Comparison of ENCODE assay signal across 25 cellular contexts in the genomic region with DNA sequence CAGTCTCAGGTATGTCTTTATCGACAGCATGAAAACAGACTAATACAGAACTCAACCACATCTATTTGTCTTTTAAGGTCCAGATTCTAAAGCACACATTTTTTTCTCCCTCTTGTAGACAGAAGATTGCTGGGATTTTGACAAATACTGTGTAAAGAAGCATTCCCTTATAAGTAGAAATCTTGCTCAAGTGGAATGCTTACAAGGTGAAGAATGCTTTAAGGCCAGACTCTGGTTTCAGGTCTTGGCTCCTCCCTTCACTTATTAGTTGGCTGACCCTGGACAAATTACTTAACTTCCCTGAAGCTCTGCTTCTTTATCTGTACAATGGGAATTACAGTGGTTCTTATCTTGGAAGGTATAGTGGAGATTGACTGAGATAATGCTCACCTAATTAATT.
"Had no signal": no experiment of that assay in that cellular context is flagged by ENCODE, and none has a peak within 500 bp of the region (broad histone marks: within the 10 kb centered on the region; RNA-seq: fewer than 3 reads in every experiment).

No MANE protein-coding gene starts in this region.

- ATAC-seq: stimulated activated effector memory CD8-positive, alpha-beta T cell treated with anti-CD3 and anti-CD28 coated beads, Interleukin-12 subunit alpha, Interleukin-12 subunit beta, amount 100 ng/mL, for 72 hours; stimulated activated memory B cell treated with anti-CD40 and anti-IgM and Interleukin-4, amounts not matched to agents 10 μg/mL and 1 μg/mL and 100 μg/mL, for 72 hours; stimulated activated naive B cell treated with anti-CD40 and anti-IgM and Interleukin-4, amounts not matched to agents 10 μg/mL and 1 μg/mL and 100 μg/mL, for 72 hours; stimulated activated naive CD8-positive, alpha-beta T cell treated with anti-CD3 and anti-CD28 coated beads, Interleukin-15, amount 100 ng/mL, for 72 hours; stimulated activated naive CD8-positive, alpha-beta T cell treated with anti-CD3 and anti-CD28 coated beads, Interleukin-15, Interleukin-2, amounts not matched to agents 100 U/mL and 50 U/mL, for 24 hours had no signal

- DNase-seq: stimulated activated CD4-positive, alpha-beta T cell treated with anti-CD3 and anti-CD28 coated beads, Interleukin-2, amount 100 ng/mL, for 48 hours; stimulated activated CD4-positive, alpha-beta T cell treated with anti-CD3 and anti-CD28 coated beads, Interleukin-4, amount 100 ng/mL, for 1 hour; stimulated activated CD4-positive, alpha-beta T cell treated with anti-CD3 and anti-CD28 coated beads, Interleukin-4, amount 100 ng/mL, for 24 hours; stimulated activated CD4-positive, alpha-beta T cell treated with anti-CD3 and anti-CD28 coated beads, Interleukin-4, amount 100 ng/mL, for 4 hours; stimulated activated CD8-positive, alpha-beta memory T cell treated with anti-CD3 and anti-CD28 coated beads, Interleukin-4, amount 100 ng/mL, for 48 hours; stimulated activated naive B cell treated with anti-CD40 and anti-IgM and Interleukin-4, amounts not matched to agents 10 μg/mL and 1 μg/mL and 100 μg/mL, for 72 hours; stimulated activated naive CD4-positive, alpha-beta T cell; stimulated activated naive CD4-positive, alpha-beta T cell treated with Interleukin-2 at 50 U/mL for 16 hours; stimulated activated naive CD8-positive, alpha-beta T cell treated with anti-CD3 and anti-CD28 coated beads, Interleukin-15, amount 100 ng/mL, for 72 hours; stimulated activated naive CD8-positive, alpha-beta T cell treated with anti-CD3 and anti-CD28 coated beads, Interleukin-15, Interleukin-2, amounts not matched to agents 100 U/mL and 50 U/mL, for 24 hours; stomach; substantia nigra; testis; thyroid gland; tibial artery; transverse colon; upper lobe of left lung; upper lobe of right lung; uterus had no signal

- H3K36me3 ChIP-seq: stomach, suprapubic skin, thoracic aorta, thyroid gland, tibial artery, tibial nerve, transverse colon, upper lobe of left lung, upper lobe of right lung, uterus, vagina had no signal

- H3K9me3 ChIP-seq: suprapubic skin, testis, thoracic aorta, thyroid gland, tibial artery, transverse colon, upper lobe of left lung, upper lobe of right lung, uterus, vagina had no signal

- H3K4me3 ChIP-seq: stomach, suprapubic skin, testis, thoracic aorta, thyroid gland, tibial artery, tibial nerve, transverse colon, upper lobe of left lung, upper lobe of right lung, uterus, vagina had no signal

- H3K27me3 ChIP-seq: suprapubic skin, testis, thyroid gland, tibial nerve, transverse colon, upper lobe of left lung, upper lobe of right lung, uterus, vagina had no signal

- H3K4me1 ChIP-seq: stomach, suprapubic skin, testis, thyroid gland, tibial artery, tibial nerve, transverse colon, upper lobe of left lung, upper lobe of right lung, uterus, vagina had no signal

- H3K27ac ChIP-seq: stomach, suprapubic skin, testis, thoracic aorta, thyroid gland, tibial artery, tibial nerve, transverse colon, upper lobe of left lung, upper lobe of right lung, uterus, vagina had no signal
